Comparison of ENCODE assay signal across 9 cellular contexts in the genomic region with DNA sequence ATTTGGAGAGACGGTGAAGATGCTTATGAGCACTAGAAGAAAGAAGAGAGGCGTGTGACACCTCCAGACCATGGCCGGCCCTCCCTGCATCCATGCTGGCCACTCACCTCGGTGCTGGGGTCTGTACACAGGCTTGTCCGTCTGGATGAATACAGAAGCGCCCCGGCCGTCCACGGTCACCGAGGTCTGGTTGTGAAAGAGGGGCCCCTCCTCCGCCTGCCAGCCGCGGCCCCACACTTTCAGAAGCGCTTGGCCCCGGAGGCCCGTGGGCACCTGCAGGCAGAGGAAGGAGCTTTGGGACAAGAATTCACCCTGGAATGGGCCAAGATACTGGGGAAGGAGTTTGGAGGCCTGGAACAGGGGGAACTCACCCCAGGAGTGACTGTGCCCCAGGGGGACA. TPM values are rescaled to one million over a fixed set of nuclear protein-coding genes. Genes with fewer than 3 reads are reported as not detected.
"Had no signal": no experiment of that assay in that cellular context is flagged by ENCODE, and none has a peak within 500 bp of the region (broad histone marks: within the 10 kb centered on the region; RNA-seq: fewer than 3 reads in every experiment).

No MANE protein-coding gene starts in this region.

- DNase-seq: GM23248, H9, HCEC 1CT, KBM-7 had no signal

- H3K4me3 Mint-ChIP-seq: H9, IgD-negative memory B cell had no signal

- H2AFZ ChIP-seq: GM23248 had no signal

- ATAC-seq: HepG2 had no signal

- H3K4me3 ChIP-seq: GM23248 had no signal

- H3K27ac Mint-ChIP-seq: IgD-negative memory B cell had no signal

- H3K27ac ChIP-seq: GM23248, HL-60, KMS-11 had no signal

- H3K4me2 ChIP-seq: KMS-11 had no signal

- H3K4me1 Mint-ChIP-seq: IgD-negative memory B cell had no signal

- H3K9ac ChIP-seq: GM23248, KMS-11 had no signal

- H3K36me3 Mint-ChIP-seq: IgD-negative memory B cell had no signal

RNA-seq across cellular contexts. Expression of a gene that starts 15.1 kb away (rescaled TPM):
- total RNA-seq: HT1080 had no signal
